In genomic region chr3:123869165-123869564, GRCh38 we compare ENCODE assay signal across 19 cellular contexts. TPM values are rescaled to one million over a fixed set of nuclear protein-coding genes. Genes with fewer than 3 reads are reported as not detected.
DNase-seq lines count a peak whose midpoint lies in the region; ATAC-seq and TF ChIP-seq lines count a peak whose summit lies in the region.
"Had no signal": no experiment of that assay in that cellular context is flagged by ENCODE, and none has a peak within 500 bp of the region (broad histone marks: within the 10 kb centered on the region; RNA-seq: fewer than 3 reads in every experiment).

No MANE protein-coding gene starts in this region.

- peak; percentile 38 to 55 for DNase-seq in HAP-1 (ENCODE audit: low spot score in 2 of 2)
- peak; percentile 2 for DNase-seq in NCI-H1105 (lab: John Stamatoyannopoulos, UW)
- DNase-seq in astrocyte of the hippocampus (ENCODE audit: low read depth, low spot score): peak; percentile 24
- DNase-seq in thoracic aorta (ENCODE audit: low spot score): no peak
- no peak for DNase-seq in NCI-H510A treated with DMSO at 0.1 percent for 48 hours (lab: John Stamatoyannopoulos, UW)
- no peak for DNase-seq in SK-N-DZ (ENCODE audit: low spot score)
- DNase-seq: ACHN; Caco-2; CD4-positive, CD25-positive, alpha-beta regulatory T cell; KG1; NCI-H1048; NCI-H1694; NCI-H345; NCI-H526 treated with DMSO at 0.1 percent for 48 hours; NK-92 treated with Interleukin-12 subunit alpha and Interleukin-12 subunit beta, amount 100 ng/mL, for 24 hours; SIG-M5 had no signal

- TF ChIP-seq CTCF in thoracic aorta (IDR thresholded peaks at IDR 0.05): no peak

- peaks cover 30% of the 10 kb centered on the region for H3K4me1 ChIP-seq in HAP-1
- H3K4me1 ChIP-seq in thoracic aorta (ENCODE audit: control insufficient read depth in 1 of 2, low read depth in 2 of 2): peaks cover 5 to 43% of the 10 kb centered on the region in 2 donors

- H3K27ac ChIP-seq in thoracic aorta: peak overlapping the region; percentile 80 to 81

- H3K36me3 ChIP-seq in HAP-1 (replicated peaks) (no peaks in the 10 kb centered on the region), thoracic aorta (no peaks in the 10 kb centered on the region)

- ATAC-seq in thoracic aorta (ENCODE audit: insufficient number of reproducible peaks, low FRiP score, low read depth): peak; percentile 10
- no peak for ATAC-seq in GM19397 (IDR thresholded peaks at IDR 0.05; ENCODE audit: unreplicated experiment)
- ATAC-seq: GM23338 had no signal

- in situ Hi-C loops in HAP-1 (cut with MboI; ENCODE audit: low sequenced_read_pairs): no loop called here

- H3K4me3 ChIP-seq in HAP-1 (no peak overlapping the region), thoracic aorta (no peak overlapping the region)
- H3K4me3 ChIP-seq: GM23338 had no signal

- H3K27me3 ChIP-seq in HAP-1 (ENCODE audit: low read depth) (no peaks in the 10 kb centered on the region), thoracic aorta (replicated peaks; ENCODE audit: insufficient read depth) (no peaks in the 10 kb centered on the region)

- H3K9me3 ChIP-seq in HAP-1 (no peaks in the 10 kb centered on the region), thoracic aorta (no peaks in the 10 kb centered on the region)
- H3K9me3 ChIP-seq: Caco-2 had no signal

RNA-seq across cellular contexts. Expression of gene MYLK, which starts 15.0 kb away (rescaled TPM):
- total RNA-seq in thoracic aorta: 100 to 1,000 TPM; 483 to 563 TPM
- 1.9 and 4.0 TPM in 2 replicates for polyA plus RNA-seq in SK-N-DZ (2014; cell fraction: cytosol; rRNA removed)
- polyA plus RNA-seq in SK-N-DZ (2014; cell fraction: nucleus; rRNA removed): 1.1 and 5.5 TPM in 2 replicates
- total RNA-seq: OCI-LY7 had no signal

Comparison
In these comparisons a context has a peak if more than half of its experiments do, and no peak if none do; other contexts are left out.
1. DNase-seq: peak in HAP-1 (2 of 2), NCI-H1105 (single experiment) and astrocyte of the hippocampus (single experiment); none in thoracic aorta (single experiment), NCI-H510A treated with DMSO at 0.1 percent for 48 hours (single experiment) and SK-N-DZ (single experiment).